ENCODE assay signal across 8 cellular contexts in genomic region chrX:11533211-11533651, GRCh38.
A peak's percentile ranks its signal among the peaks of the same experiment; 100 is the strongest.
DNase-seq lines count a peak whose midpoint lies in the region; ATAC-seq, FAIRE-seq and TF ChIP-seq lines count a peak whose summit lies in the region.

No MANE protein-coding gene starts in this region.

- H3K4me3 ChIP-seq in A673 (ENCODE audit: low read depth, low read length, poor library complexity, severe bottlenecking) (no peak overlapping the region), GM12875 (ENCODE audit: low read depth, low read length) (no peak overlapping the region)

- TF ChIP-seq CTCF in A673 (conservative IDR thresholded peaks at IDR 0.05; ENCODE audit: low read depth, low read length) (peak; percentile 96), GM12875 (IDR thresholded peaks at IDR 0.05; ENCODE audit: borderline replicate concordance, insufficient read depth, low read depth, low read length) (peak; percentile 40; the same call in 1 of the 2 replicates)

- BruUV-seq in A673 (replicated peaks; lab: Mats Ljungman, UMichigan), result no TSS peak

- POLR2A ChIA-PET in A673 (lab: Charles Lee; ENCODE audit: low non-redundant PET), result no interaction called here

- H3K27me3 ChIP-seq in A673 (replicated peaks; ENCODE audit: insufficient read depth, low read depth, low read length, poor library complexity), result peaks cover 4% of the 10 kb centered on the region

- DNase-seq in A673 (ENCODE audit: low spot score) (peak; percentile 89), NAMALWA (ENCODE audit: low spot score) (peak; percentile 82), RPMI7951 (ENCODE audit: low read depth) (peak; percentile 77), middle frontal gyrus (ENCODE audit: extremely low spot score, low spot score) (peak; percentile 16)
- DNase-seq in stimulated activated CD4-positive, alpha-beta T cell treated with anti-CD3 and anti-CD28 coated beads, Interleukin-4, amount 100 ng/mL, for 1 hour, result no peak

- no peaks in the 10 kb centered on the region for H3K4me1 ChIP-seq in A673 (ENCODE audit: insufficient read depth, low read length, poor library complexity, severe bottlenecking)

- H3K36me3 ChIP-seq in A673 (ENCODE audit: insufficient read depth, low read length, poor library complexity, severe bottlenecking), result no peaks in the 10 kb centered on the region

- peak; percentile 63 for ATAC-seq in HG02610 (IDR thresholded peaks at IDR 0.05; ENCODE audit: unreplicated experiment)

- no peak overlapping the region for H3K27ac ChIP-seq in A673 (ENCODE audit: low read depth, low read length, poor library complexity, severe bottlenecking)

- peak; percentile 99 for FAIRE-seq in endometrium (lab: Jason Lieb, UNC)

- CTCF ChIA-PET in A673 (lab: Charles Lee), result no interaction called here

- intact Hi-C loops in A673 (cut with micrococcal nuclease; ENCODE audit: unreplicated experiment), result loop anchor here (1.0 to 10.0 kb wide), 5 partner anchors 192 to 1341 kb away; no protein-coding TSS in a partner anchor

- H3K9me3 ChIP-seq in A673 (ENCODE audit: low read depth, low read length, poor library complexity, severe bottlenecking), result no peaks in the 10 kb centered on the region
